Comparison of ENCODE assay signal across 8 cellular contexts in the genomic region with DNA sequence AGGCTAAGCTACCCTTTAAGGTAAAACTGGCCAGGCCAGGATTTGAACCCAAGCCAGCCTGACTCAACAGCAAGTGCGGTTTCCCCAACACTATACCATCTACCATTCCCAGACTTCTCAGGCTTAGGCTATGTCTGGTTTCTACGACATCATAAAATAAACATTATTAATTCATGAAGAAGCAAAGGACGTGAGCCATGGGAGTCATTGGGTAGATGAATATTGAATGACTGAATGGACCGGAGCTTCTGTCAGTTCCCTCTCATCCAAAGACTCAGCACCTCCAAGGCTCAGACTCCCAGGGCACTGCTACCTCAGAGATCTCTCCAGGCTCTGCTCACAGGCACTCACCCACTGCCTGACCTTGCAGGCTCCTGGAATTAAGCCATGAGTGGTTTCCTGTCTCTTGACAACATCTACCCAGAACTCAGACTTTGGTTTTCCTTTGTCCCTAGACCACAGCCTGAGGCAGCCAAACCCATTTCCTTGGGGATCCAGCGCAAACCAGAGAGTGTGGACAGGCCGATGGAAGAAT.
A peak's percentile ranks its signal among the peaks of the same experiment; 100 is the strongest.
DNase-seq lines count a peak whose midpoint lies in the region; ATAC-seq and TF ChIP-seq lines count a peak whose summit lies in the region.

No MANE protein-coding gene starts in this region.

- no peaks in the 10 kb centered on the region for H3K36me3 ChIP-seq in MM.1S (replicated peaks; ENCODE audit: insufficient read depth, low read length)

- TF ChIP-seq CTCF in MM.1S (IDR thresholded peaks at IDR 0.05; ENCODE audit: low read length) = no peak
- TF ChIP-seq CTCF in chondrocyte (IDR thresholded peaks at IDR 0.05) = no peak

- peak overlapping the region; percentile 57 for H3K4me2 ChIP-seq in MM.1S (ENCODE audit: low read depth, low read length)

- peak overlapping the region; percentile 85 for H3K27ac Mint-ChIP-seq in chondrocyte (ENCODE audit: unreplicated experiment)

- no peak for ATAC-seq in GM19395 (IDR thresholded peaks at IDR 0.05; ENCODE audit: unreplicated experiment)
- no peak for ATAC-seq in HG03139 (IDR thresholded peaks at IDR 0.05; ENCODE audit: unreplicated experiment)
- no peak for ATAC-seq in GM18870 (IDR thresholded peaks at IDR 0.05; ENCODE audit: unreplicated experiment)
- no peak for ATAC-seq in GM18498 (IDR thresholded peaks at IDR 0.05; ENCODE audit: unreplicated experiment)

- no peaks in the 10 kb centered on the region for H3K9me2 ChIP-seq in MM.1S (replicated peaks; ENCODE audit: insufficient read depth, low read length)

- H3K27ac ChIP-seq in MM.1S (ENCODE audit: low read length) = peak overlapping the region; percentile 58; the same call in 1 of the 2 replicates

- H3K27me3 ChIP-seq in MM.1S (replicated peaks; ENCODE audit: insufficient read depth, low read length) = no peaks in the 10 kb centered on the region

- H3K9ac ChIP-seq in MM.1S (ENCODE audit: low read length) = no peak overlapping the region

- H3K9me3 ChIP-seq in MM.1S (replicated peaks; ENCODE audit: insufficient read depth, low read length) = no peaks in the 10 kb centered on the region

- peaks cover 2% of the 10 kb centered on the region for H3K36me3 Mint-ChIP-seq in chondrocyte (ENCODE audit: low read depth)

- H3K4me1 Mint-ChIP-seq in chondrocyte (ENCODE audit: low read depth) = peaks cover 65% of the 10 kb centered on the region

- DNase-seq in DMS153 treated with DMSO at 0.1 percent for 48 hours (lab: John Stamatoyannopoulos, UW; ENCODE audit: unreplicated experiment) (peak; percentile 23), MM.1S (peak; percentile 23), chondrocyte (ENCODE audit: low spot score) (no peak), midbrain (lab: John Stamatoyannopoulos, UW) (peak; percentile 30)

- no peaks in the 10 kb centered on the region for H3K27me3 Mint-ChIP-seq in chondrocyte (ENCODE audit: low read depth)

- H3F3A ChIP-seq in MM.1S (ENCODE audit: insufficient read depth, low read length) = peaks cover 37% of the 10 kb centered on the region

- H3K79me2 ChIP-seq in MM.1S (ENCODE audit: low read length) = no peaks in the 10 kb centered on the region

- no peaks in the 10 kb centered on the region for H3K9me3 Mint-ChIP-seq in chondrocyte (ENCODE audit: low read depth)

- H3K4me3 ChIP-seq in MM.1S (ENCODE audit: low read length) = no peak overlapping the region

- peaks cover 51% of the 10 kb centered on the region for H3K4me1 ChIP-seq in MM.1S (ENCODE audit: low read length)

- H3K4me3 Mint-ChIP-seq in chondrocyte (ENCODE audit: unreplicated experiment) = no peak overlapping the region

- 0 out of 2 replicates have a peak overlapping the region, but pooled peaks have one; percentile 20 for H2AFZ ChIP-seq in MM.1S (ENCODE audit: low read length)

- H4K20me1 ChIP-seq in MM.1S (ENCODE audit: insufficient read depth, low read length) = no peaks in the 10 kb centered on the region
